ENCODE assay signal across 10 cellular contexts in the genomic region with DNA sequence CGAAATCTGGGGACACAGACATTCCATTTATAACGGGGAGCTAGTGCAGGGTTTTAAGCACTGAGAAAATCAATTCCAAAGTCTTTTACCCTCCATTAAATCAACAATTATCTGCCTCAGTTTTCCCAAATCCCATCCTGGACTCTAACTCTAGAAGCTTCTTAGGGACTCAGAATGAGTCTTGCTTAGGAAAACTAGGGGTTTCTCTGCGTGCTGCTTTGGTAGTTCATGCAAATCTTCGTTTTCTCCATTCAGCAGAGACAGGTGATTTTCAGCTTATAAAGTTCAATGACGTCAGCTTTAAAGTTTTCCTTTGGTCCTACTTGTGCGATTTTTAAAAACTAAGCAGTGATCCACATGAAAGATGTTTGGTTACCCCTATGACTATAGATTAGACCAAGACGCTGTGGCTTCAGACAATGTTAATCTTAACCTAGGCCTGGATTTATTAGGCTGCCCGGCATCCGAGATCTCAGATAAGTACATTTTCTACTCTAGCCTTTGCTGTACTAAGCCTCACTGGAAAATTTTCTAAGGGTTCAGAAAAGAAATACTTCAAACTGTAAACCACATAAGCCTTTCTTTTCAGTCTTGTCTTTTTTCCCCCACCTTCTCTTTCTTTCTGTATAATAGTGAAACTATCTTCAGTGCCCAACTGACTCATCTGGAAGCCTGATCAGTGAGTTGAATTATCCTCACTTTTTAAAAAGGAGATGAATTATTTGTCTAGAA.
DNase-seq lines count a peak whose midpoint lies in the region; ATAC-seq, FAIRE-seq and TF ChIP-seq lines count a peak whose summit lies in the region.
"Had no signal": no experiment of that assay in that cellular context is flagged by ENCODE, and none has a peak within 500 bp of the region (broad histone marks: within the 10 kb centered on the region; RNA-seq: fewer than 3 reads in every experiment).

No MANE protein-coding gene starts in this region.

- peaks cover 0 to 2% (median 2%) of the 10 kb centered on the region in 7 donors for H3K9me3 Mint-ChIP-seq in CD4-positive, CD25-positive, alpha-beta regulatory T cell
- H3K9me3 Mint-ChIP-seq in CD14-positive monocyte = peaks cover 0 to 6% (median 2%) of the 10 kb centered on the region in 7 donors
- H3K9me3 Mint-ChIP-seq: dendritic cell treated with granulocyte-macrophage colony-stimulating factor and Interleukin-4, amounts not matched to agents 40 ng/mL and 50 ng/mL, for 4 days had no signal

- no peak overlapping the region for H3K27ac ChIP-seq in CD4-positive, CD25-positive, alpha-beta regulatory T cell (ENCODE audit: insufficient read depth, low read length, poor library complexity, severe bottlenecking)
- no peak overlapping the region for H3K27ac ChIP-seq in pancreas

- WGBS in pancreas, 2 donors = 74 to 85% methylated on average over 9 of the region's 9 CpGs

- H3K27me3 Mint-ChIP-seq in CD4-positive, CD25-positive, alpha-beta regulatory T cell = no peaks in the 10 kb centered on the region
- H3K27me3 Mint-ChIP-seq in CD14-positive monocyte (ENCODE audit: low read depth in 3 of 3) = peaks cover 0 to 4% (median 0%) of the 10 kb centered on the region in 3 donors

- peaks cover 0 to 2% of the 10 kb centered on the region in 2 experiments for H3K9me3 ChIP-seq in CD4-positive, CD25-positive, alpha-beta regulatory T cell (ENCODE audit: control insufficient read depth in 2 of 2, low read length in 2 of 2)
- no peaks in the 10 kb centered on the region for H3K9me3 ChIP-seq in pancreas

- no peak for FAIRE-seq in pancreas (lab: Jason Lieb, UNC)

- no peaks in the 10 kb centered on the region for H3K27me3 ChIP-seq in CD4-positive, CD25-positive, alpha-beta regulatory T cell (ENCODE audit: control insufficient read depth, insufficient read depth, low read length)
- H3K27me3 ChIP-seq in pancreas = no peaks in the 10 kb centered on the region

- H3K4me3 ChIP-seq in CD4-positive, CD25-positive, alpha-beta regulatory T cell (ENCODE audit: low read depth, low read length) = no peak overlapping the region
- H3K4me3 ChIP-seq in pancreas = no peak overlapping the region

- peaks cover 7% of the 10 kb centered on the region for H3K4me1 ChIP-seq in CD4-positive, CD25-positive, alpha-beta regulatory T cell (ENCODE audit: control insufficient read depth, insufficient read depth, low read length, poor library complexity, severe bottlenecking)
- H3K4me1 ChIP-seq in pancreas = no peaks in the 10 kb centered on the region

- H3K36me3 ChIP-seq in CD4-positive, CD25-positive, alpha-beta regulatory T cell (ENCODE audit: control insufficient read depth, insufficient read depth, low read length) = no peaks in the 10 kb centered on the region
- no peaks in the 10 kb centered on the region for H3K36me3 ChIP-seq in pancreas

- peak in 1 of 3 donors; percentile 20 for DNase-seq in CD4-positive, CD25-positive, alpha-beta regulatory T cell
- no peak for DNase-seq in effector CD4-positive, alpha-beta T cell
- DNase-seq in putamen (ENCODE audit: low spot score) = no peak
- DNase-seq in pancreas = no peak
- no peak for DNase-seq in CD14-positive monocyte (ENCODE audit: low spot score)
- DNase-seq: NCI-H524 had no signal

- H3K4me3 Mint-ChIP-seq in CD4-positive, CD25-positive, alpha-beta regulatory T cell = peak overlapping the region in 1 of 4 donors; percentile 56
- H3K4me3 Mint-ChIP-seq in CD14-positive monocyte = no peak overlapping the region
- H3K4me3 Mint-ChIP-seq: dendritic cell treated with granulocyte-macrophage colony-stimulating factor and Interleukin-4, amounts not matched to agents 40 ng/mL and 50 ng/mL, for 4 days had no signal

- intact Hi-C loops in pancreas (cut with DNase I) = no loop called here
- intact Hi-C loops in CD14-positive monocyte (cut with micrococcal nuclease) = no loop called here

- H3K4me1 Mint-ChIP-seq in CD4-positive, CD25-positive, alpha-beta regulatory T cell = peaks cover 0 to 28% (median 19%) of the 10 kb centered on the region in 4 donors
- peaks cover 8% of the 10 kb centered on the region for H3K4me1 Mint-ChIP-seq in CD14-positive monocyte

- ATAC-seq in CD4-positive, CD25-positive, alpha-beta regulatory T cell (ENCODE audit: low read depth in 2 of 2) = no peak
- peak; percentile 69 for ATAC-seq in GM18868 (IDR thresholded peaks at IDR 0.05; ENCODE audit: unreplicated experiment)
- ATAC-seq in HG02610 (IDR thresholded peaks at IDR 0.05; ENCODE audit: unreplicated experiment) = peak; percentile 74
- peak; percentile 55 for ATAC-seq in HG03469 (IDR thresholded peaks at IDR 0.05; ENCODE audit: unreplicated experiment)
- ATAC-seq in pancreas = no peak

- H3K36me3 Mint-ChIP-seq in CD4-positive, CD25-positive, alpha-beta regulatory T cell = no peaks in the 10 kb centered on the region
- H3K36me3 Mint-ChIP-seq in CD14-positive monocyte = no peaks in the 10 kb centered on the region

- no peak for TF ChIP-seq CTCF in pancreas (IDR thresholded peaks at IDR 0.05)
- TF ChIP-seq CTCF in CD14-positive monocyte (IDR thresholded peaks at IDR 0.05) = no peak

- H3K27ac Mint-ChIP-seq in CD4-positive, CD25-positive, alpha-beta regulatory T cell = peak overlapping the region; percentile 51 to 79 (median 77)
- H3K27ac Mint-ChIP-seq in CD14-positive monocyte = no peak overlapping the region
- H3K27ac Mint-ChIP-seq: dendritic cell treated with granulocyte-macrophage colony-stimulating factor and Interleukin-4, amounts not matched to agents 40 ng/mL and 50 ng/mL, for 4 days had no signal

Comparison
In these comparisons a context has a peak if more than half of its experiments do, and no peak if none do; other contexts are left out.
1. ATAC-seq: peak in GM18868 (single experiment), HG02610 (single experiment) and HG03469 (single experiment); none in CD4-positive, CD25-positive, alpha-beta regulatory T cell (0 of 2) and pancreas (0 of 4).
2. H3K27ac Mint-ChIP-seq: peak in CD4-positive, CD25-positive, alpha-beta regulatory T cell (3 of 3); none in CD14-positive monocyte (0 of 7).